ENCODE assay signal across 7 cellular contexts in genomic region chr20:23752019-23752418, GRCh38. TPM values are rescaled to one million over a fixed set of nuclear protein-coding genes. Genes with fewer than 3 reads are reported as not detected.
"Had no signal": no experiment of that assay in that cellular context is flagged by ENCODE, and none has a peak within 500 bp of the region (broad histone marks: within the 10 kb centered on the region; RNA-seq: fewer than 3 reads in every experiment).

No MANE protein-coding gene starts in this region.

- H3K27ac Mint-ChIP-seq: HFFc6 had no signal

- H3K4me1 ChIP-seq: HAP-1 had no signal

- H3K36me3 ChIP-seq: HAP-1 had no signal

- H3K4me3 Mint-ChIP-seq: HFFc6 had no signal

- DNase-seq: GM23248, GOT3, H7, HFFc6, IMR-90 had no signal

- ATAC-seq: HCT116 had no signal

- H3K9me3 ChIP-seq: HAP-1 had no signal

- H3K4me3 ChIP-seq: GM23248, HAP-1 had no signal

- H3K27ac ChIP-seq: GM23248 had no signal

- H3K9me3 Mint-ChIP-seq: HFFc6 had no signal

RNA-seq across cellular contexts. Expression of gene CST1, which starts 1.3 kb away (rescaled TPM):
- total RNA-seq: GM23248, HFFc6, IMR-90 had no signal
